In genomic region chr2:237085261-237086221, GRCh38 we compare ENCODE assay signal across 8 cellular contexts. TPM values are rescaled to one million over a fixed set of nuclear protein-coding genes. Genes with fewer than 3 reads are reported as not detected.
DNase-seq lines count a peak whose midpoint lies in the region; ATAC-seq lines count a peak whose summit lies in the region.

COPS8 (plus strand) TSS chr2:237085889; CDS start chr2:237085965, 76 bp downstream.

- peak within 1 kb of the TSS; percentile 97 to 100 (median 97) for H3K4me3 Mint-ChIP-seq in IgD-negative memory B cell

- peak within 1 kb of the TSS; percentile 66 for H3K4me3 ChIP-seq in mononuclear cell (ENCODE audit: low read length)

- H3K9me3 Mint-ChIP-seq in IgD-negative memory B cell: no peaks in the 10 kb centered on the region

- H3K4me1 ChIP-seq in mononuclear cell (ENCODE audit: insufficient read depth, low read length): peaks cover 16% of the 10 kb centered on the region

- H3K27me3 Mint-ChIP-seq in IgD-negative memory B cell: no peaks in the 10 kb centered on the region

- peaks cover 9 to 15% (median 10%) of the 10 kb centered on the region in 3 donors for H3K4me1 Mint-ChIP-seq in IgD-negative memory B cell

- DNase-seq in DMS114 treated with DMSO at 0.1 percent for 48 hours (lab: John Stamatoyannopoulos, UW; ENCODE audit: unreplicated experiment) (peak; percentile 89), OCI-M2 (lab: John Stamatoyannopoulos, UW; ENCODE audit: unreplicated experiment) (peak; percentile 40), activated T-cell treated with anti-CD3 and anti-CD28 coated beads for 4 hours (peak; percentile 80), epidermal melanocyte (ENCODE audit: insufficient read length, low spot score) (peak; percentile 81)
- peak; percentile 80 to 82 for DNase-seq in stimulated activated CD8-positive, alpha-beta memory T cell treated with anti-CD3 and anti-CD28 coated beads, Interleukin-4, amount 100 ng/mL, for 1 hour (ENCODE audit: low read depth in 2 of 2, low spot score in 1 of 2)

- H3K9me3 ChIP-seq in mononuclear cell (ENCODE audit: low read depth, low read length): no peaks in the 10 kb centered on the region

- peak; percentile 98 for ATAC-seq in GM21529 (IDR thresholded peaks at IDR 0.05; ENCODE audit: unreplicated experiment)

- H3K36me3 Mint-ChIP-seq in IgD-negative memory B cell: no peaks in the 10 kb centered on the region

- no peaks in the 10 kb centered on the region for H3K27me3 ChIP-seq in mononuclear cell (ENCODE audit: insufficient read depth, low read length)

- peak within 1 kb of the TSS; percentile 87 to 99 (median 98) for H3K27ac Mint-ChIP-seq in IgD-negative memory B cell

RNA-seq across cellular contexts. Expression of gene COPS8, which starts in this region (rescaled TPM):
- 51.1 TPM for polyA plus RNA-seq in IgD-negative memory B cell
- 49.7 TPM for total RNA-seq in mononuclear cell

Comparison
In these comparisons a context has a peak if more than half of its experiments do, and no peak if none do; other contexts are left out.
1. Peak in every context shown above with its lines: DNase-seq, ATAC-seq and H3K4me3 ChIP-seq.